9 cellular contexts compared by ENCODE assay signal in genomic region chr3:96814581-96815567, GRCh38. TPM values are rescaled to one million over a fixed set of nuclear protein-coding genes. Genes with fewer than 3 reads are reported as not detected.
A peak's percentile ranks its signal among the peaks of the same experiment; 100 is the strongest.
DNase-seq lines count a peak whose midpoint lies in the region; ATAC-seq lines count a peak whose summit lies in the region.
"Had no signal": no experiment of that assay in that cellular context is flagged by ENCODE, and none has a peak within 500 bp of the region (broad histone marks: within the 10 kb centered on the region; RNA-seq: fewer than 3 reads in every experiment).

EPHA6 (plus strand) TSS chr3:96814594.

- H3K27ac ChIP-seq in iPS-18a (ENCODE audit: low read length) = no peak within 1 kb of the TSS

- intact Hi-C loops in activated CD4-positive, alpha-beta T cell treated with anti-CD3 and anti-CD28 coated beads, Interleukin-2, amount 10 ng/mL, durations not matched to agents 24 days and 14 days (cut with micrococcal nuclease) = loop anchor here (5.0 kb wide), 1 partner anchor 1953 kb away; no protein-coding TSS in a partner anchor

- H3K36me3 ChIP-seq in iPS-18a (ENCODE audit: control insufficient read depth, low read depth, low read length) = no peaks in the 10 kb centered on the region

- no peaks in the 10 kb centered on the region for H3K36me3 Mint-ChIP-seq in activated CD4-positive, alpha-beta T cell treated with anti-CD3 and anti-CD28 coated beads, Interleukin-2, amount 10 ng/mL, durations not matched to agents 24 days and 14 days (ENCODE audit: low read depth)
- peaks cover 4% of the 10 kb centered on the region for H3K36me3 Mint-ChIP-seq in activated naive CD8-positive, alpha-beta T cell treated with anti-CD3 and anti-CD28 coated beads for 36 hours
- no peaks in the 10 kb centered on the region for H3K36me3 Mint-ChIP-seq in stimulated activated naive B cell treated with anti-CD40 and anti-IgM and Interleukin-4, amounts not matched to agents 10 μg/mL and 1 μg/mL and 100 μg/mL, for 72 hours

- peaks cover 5% of the 10 kb centered on the region for H3K4me1 ChIP-seq in iPS-18a (ENCODE audit: control insufficient read depth, low read depth, low read length)

- no peak for ATAC-seq in stimulated activated naive B cell treated with anti-CD40 and anti-IgM and Interleukin-4, amounts not matched to agents 10 μg/mL and 1 μg/mL and 100 μg/mL, for 72 hours (replicated peaks)

- DNase-seq in activated CD4-positive, alpha-beta T cell treated with anti-CD3 and anti-CD28 coated beads, Interleukin-2, amount 10 ng/mL, durations not matched to agents 24 days and 14 days = no peak
- DNase-seq in activated CD4-positive, alpha-beta T cell treated with anti-CD3 and anti-CD28 coated beads for 4 hours = no peak
- DNase-seq in activated naive CD8-positive, alpha-beta T cell treated with anti-CD3 and anti-CD28 coated beads for 36 hours = no peak
- no peak for DNase-seq in stimulated activated naive B cell treated with anti-CD40 and anti-IgM and Interleukin-4, amounts not matched to agents 10 μg/mL and 1 μg/mL and 100 μg/mL, for 72 hours
- no peak for DNase-seq in effector CD8-positive, alpha-beta T cell (lab: John Stamatoyannopoulos, UW)
- no peak for DNase-seq in stimulated activated CD4-positive, alpha-beta T cell treated with anti-CD3 and anti-CD28 coated beads, Interleukin-4, amount 100 ng/mL, for 4 hours
- DNase-seq in GM19238 (ENCODE audit: insufficient read length, low spot score) = no peak

- H3K4me3 ChIP-seq in iPS-18a (ENCODE audit: low read length) = peak within 1 kb of the TSS; percentile 79

- H3K4me3 Mint-ChIP-seq in activated CD4-positive, alpha-beta T cell treated with anti-CD3 and anti-CD28 coated beads, Interleukin-2, amount 10 ng/mL, durations not matched to agents 24 days and 14 days = peak within 1 kb of the TSS; percentile 78
- H3K4me3 Mint-ChIP-seq in activated naive CD8-positive, alpha-beta T cell treated with anti-CD3 and anti-CD28 coated beads for 36 hours = peak within 1 kb of the TSS; percentile 14
- H3K4me3 Mint-ChIP-seq in stimulated activated naive B cell treated with anti-CD40 and anti-IgM and Interleukin-4, amounts not matched to agents 10 μg/mL and 1 μg/mL and 100 μg/mL, for 72 hours = peak within 1 kb of the TSS; percentile 57 to 78

- peaks cover 40% of the 10 kb centered on the region for H3K27me3 ChIP-seq in iPS-18a (ENCODE audit: control insufficient read depth, insufficient read depth, low read length)

- no peaks in the 10 kb centered on the region for H3K9me3 ChIP-seq in iPS-18a (ENCODE audit: control insufficient read depth, low read depth, low read length)

- peaks cover 8% of the 10 kb centered on the region for H3K4me1 Mint-ChIP-seq in activated CD4-positive, alpha-beta T cell treated with anti-CD3 and anti-CD28 coated beads, Interleukin-2, amount 10 ng/mL, durations not matched to agents 24 days and 14 days
- H3K4me1 Mint-ChIP-seq in activated naive CD8-positive, alpha-beta T cell treated with anti-CD3 and anti-CD28 coated beads for 36 hours = peaks cover 7% of the 10 kb centered on the region
- peaks cover 9 to 15% of the 10 kb centered on the region in 2 donors for H3K4me1 Mint-ChIP-seq in stimulated activated naive B cell treated with anti-CD40 and anti-IgM and Interleukin-4, amounts not matched to agents 10 μg/mL and 1 μg/mL and 100 μg/mL, for 72 hours

- peaks cover 34% of the 10 kb centered on the region for H3K27me3 Mint-ChIP-seq in activated CD4-positive, alpha-beta T cell treated with anti-CD3 and anti-CD28 coated beads, Interleukin-2, amount 10 ng/mL, durations not matched to agents 24 days and 14 days
- H3K27me3 Mint-ChIP-seq in activated naive CD8-positive, alpha-beta T cell treated with anti-CD3 and anti-CD28 coated beads for 36 hours = peaks cover 33% of the 10 kb centered on the region
- H3K27me3 Mint-ChIP-seq in stimulated activated naive B cell treated with anti-CD40 and anti-IgM and Interleukin-4, amounts not matched to agents 10 μg/mL and 1 μg/mL and 100 μg/mL, for 72 hours = peaks cover 27 to 37% of the 10 kb centered on the region in 2 donors

- no peak within 1 kb of the TSS for H3K27ac Mint-ChIP-seq in activated CD4-positive, alpha-beta T cell treated with anti-CD3 and anti-CD28 coated beads, Interleukin-2, amount 10 ng/mL, durations not matched to agents 24 days and 14 days
- no peak within 1 kb of the TSS for H3K27ac Mint-ChIP-seq in activated naive CD8-positive, alpha-beta T cell treated with anti-CD3 and anti-CD28 coated beads for 36 hours
- H3K27ac Mint-ChIP-seq in stimulated activated naive B cell treated with anti-CD40 and anti-IgM and Interleukin-4, amounts not matched to agents 10 μg/mL and 1 μg/mL and 100 μg/mL, for 72 hours = no peak within 1 kb of the TSS

- peak within 1 kb of the TSS; percentile 62 for H3K9ac ChIP-seq in iPS-18a (ENCODE audit: low read length)

- H3K9me3 Mint-ChIP-seq in activated CD4-positive, alpha-beta T cell treated with anti-CD3 and anti-CD28 coated beads, Interleukin-2, amount 10 ng/mL, durations not matched to agents 24 days and 14 days = no peaks in the 10 kb centered on the region
- no peaks in the 10 kb centered on the region for H3K9me3 Mint-ChIP-seq in activated naive CD8-positive, alpha-beta T cell treated with anti-CD3 and anti-CD28 coated beads for 36 hours
- H3K9me3 Mint-ChIP-seq in stimulated activated naive B cell treated with anti-CD40 and anti-IgM and Interleukin-4, amounts not matched to agents 10 μg/mL and 1 μg/mL and 100 μg/mL, for 72 hours = no peaks in the 10 kb centered on the region

RNA-seq across cellular contexts. Expression of gene EPHA6, which starts in this region (rescaled TPM):
- total RNA-seq in activated CD4-positive, alpha-beta T cell treated with anti-CD3 and anti-CD28 coated beads, Interleukin-2, amount 10 ng/mL, durations not matched to agents 24 days and 14 days = not detected in 2 replicates
- not detected for total RNA-seq in activated naive CD8-positive, alpha-beta T cell treated with anti-CD3 and anti-CD28 coated beads for 36 hours
- total RNA-seq: Daoy had no signal

Comparison
In these comparisons a context has a peak if more than half of its experiments do, and no peak if none do; other contexts are left out.
1. H3K4me3 Mint-ChIP-seq: peak in every context shown above with its lines; median percentile 78 in activated CD4-positive, alpha-beta T cell treated with anti-CD3 and anti-CD28 coated beads, Interleukin-2, amount 10 ng/mL, durations not matched to agents 24 days and 14 days; 68 in stimulated activated naive B cell treated with anti-CD40 and anti-IgM and Interleukin-4, amounts not matched to agents 10 μg/mL and 1 μg/mL and 100 μg/mL, for 72 hours; 14 in activated naive CD8-positive, alpha-beta T cell treated with anti-CD3 and anti-CD28 coated beads for 36 hours.